Comparison of ENCODE assay signal across 1 cellular context in the genomic region with DNA sequence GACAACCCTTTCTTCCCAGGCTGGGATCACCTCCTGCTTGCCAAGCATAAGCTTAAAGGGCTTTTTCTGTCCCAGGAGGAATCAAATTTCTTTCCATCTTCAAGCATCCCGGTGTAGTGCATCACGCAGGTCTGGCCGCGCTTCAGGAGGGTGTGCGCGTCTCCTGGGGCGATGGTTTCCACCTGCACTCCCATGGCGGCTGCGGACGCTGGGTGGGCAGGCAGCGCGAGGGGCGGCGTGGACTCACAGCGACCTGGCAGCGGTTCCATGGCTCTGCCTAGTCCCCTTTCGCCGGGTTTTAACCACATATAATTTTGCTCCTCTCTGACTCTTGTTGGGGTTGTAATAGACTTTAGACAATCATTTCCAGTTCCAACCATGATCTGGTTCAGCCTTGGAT.
TF ChIP-seq lines count a peak whose summit lies in the region.

No MANE protein-coding gene starts in this region.

TF ChIP-seq in IMR-90, 13 proteins besides CTCF, POLR2A, EP300 and RAD21 (continued from another document):
- TF ChIP-seq ELK1 (IDR thresholded peaks at IDR 0.05; ENCODE audit: borderline replicate concordance, low read depth, low read length) (no peak), FOS (IDR thresholded peaks at IDR 0.05; ENCODE audit: low read depth, low read length) (no peak), RCOR1 (IDR thresholded peaks at IDR 0.05; ENCODE audit: insufficient replicate concordance, low read length) (no peak), BHLHE40 (IDR thresholded peaks at IDR 0.05; ENCODE audit: low read depth, low read length) (no peak), MXI1 (IDR thresholded peaks at IDR 0.05; ENCODE audit: borderline replicate concordance, low read depth, low read length) (no peak), RFX5 (IDR thresholded peaks at IDR 0.05; ENCODE audit: low read depth, low read length) (no peak), CEBPB (IDR thresholded peaks at IDR 0.05; ENCODE audit: low read depth, low read length) (no peak)
- TF ChIP-seq, protein P1, sequence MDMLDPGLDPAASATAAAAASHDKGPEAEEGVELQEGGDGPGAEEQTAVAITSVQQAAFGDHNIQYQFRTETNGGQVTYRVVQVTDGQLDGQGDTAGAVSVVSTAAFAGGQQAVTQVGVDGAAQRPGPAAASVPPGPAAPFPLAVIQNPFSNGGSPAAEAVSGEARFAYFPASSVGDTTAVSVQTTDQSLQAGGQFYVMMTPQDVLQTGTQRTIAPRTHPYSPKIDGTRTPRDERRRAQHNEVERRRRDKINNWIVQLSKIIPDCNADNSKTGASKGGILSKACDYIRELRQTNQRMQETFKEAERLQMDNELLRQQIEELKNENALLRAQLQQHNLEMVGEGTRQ (IDR thresholded peaks at IDR 0.05; ENCODE audit: low read depth, low read length) = no peak
